Comparison of ENCODE assay signal across 16 cellular contexts in genomic region chr13:90416519-90416918, GRCh38.
A peak's percentile ranks its signal among the peaks of the same experiment; 100 is the strongest.
DNase-seq lines count a peak whose midpoint lies in the region; ATAC-seq and TF ChIP-seq lines count a peak whose summit lies in the region.
"Had no signal": no experiment of that assay in that cellular context is flagged by ENCODE, and none has a peak within 500 bp of the region (broad histone marks: within the 10 kb centered on the region; RNA-seq: fewer than 3 reads in every experiment).

No MANE protein-coding gene starts in this region.

- no CpG with 5 or more reads among the region's 5 CpGs for WGBS in trophoblast cell (ENCODE audit: extremely low coverage, insufficient coverage, insufficient read length)

- no peaks in the 10 kb centered on the region for H3K9me3 ChIP-seq in trophoblast cell (ENCODE audit: insufficient read depth, low read depth, low read length)
- H3K9me3 ChIP-seq in CD4-positive, alpha-beta memory T cell (ENCODE audit: control insufficient read depth in 1 of 2, low read length in 2 of 2): no peaks in the 10 kb centered on the region
- H3K9me3 ChIP-seq: gastrocnemius medialis had no signal

- H4K91ac ChIP-seq in trophoblast cell (ENCODE audit: low read depth, low read length): no peak overlapping the region

- no peak overlapping the region for H3K4me3 Mint-ChIP-seq in Calu3 (ENCODE audit: low read depth, unreplicated experiment)
- no peak overlapping the region for H3K4me3 Mint-ChIP-seq in CD4-positive, alpha-beta memory T cell
- H3K4me3 Mint-ChIP-seq: activated CD4-positive, alpha-beta T cell treated with anti-CD3 and anti-CD28 coated beads, Interleukin-2, amount 10 ng/mL, durations not matched to agents 24 days and 14 days; CD4-positive, CD25-positive, alpha-beta regulatory T cell; neural crest cell had no signal

- no peaks in the 10 kb centered on the region for H3K4me1 Mint-ChIP-seq in Calu3 (ENCODE audit: low read depth, unreplicated experiment)
- H3K4me1 Mint-ChIP-seq in CD4-positive, alpha-beta memory T cell: no peaks in the 10 kb centered on the region
- H3K4me1 Mint-ChIP-seq: activated CD4-positive, alpha-beta T cell treated with anti-CD3 and anti-CD28 coated beads, Interleukin-2, amount 10 ng/mL, durations not matched to agents 24 days and 14 days; CD4-positive, CD25-positive, alpha-beta regulatory T cell had no signal

- H3K9me3 Mint-ChIP-seq in Calu3 (ENCODE audit: low read depth, unreplicated experiment): no peaks in the 10 kb centered on the region
- peaks cover 2 to 10% (median 7%) of the 10 kb centered on the region in 8 donors for H3K9me3 Mint-ChIP-seq in CD4-positive, alpha-beta memory T cell
- H3K9me3 Mint-ChIP-seq: activated CD4-positive, alpha-beta T cell treated with anti-CD3 and anti-CD28 coated beads, Interleukin-2, amount 10 ng/mL, durations not matched to agents 24 days and 14 days had no signal

- H3K27me3 ChIP-seq in trophoblast cell (ENCODE audit: insufficient read depth, low read length): no peaks in the 10 kb centered on the region
- no peaks in the 10 kb centered on the region for H3K27me3 ChIP-seq in CD4-positive, alpha-beta memory T cell (ENCODE audit: insufficient read depth, low read length)
- H3K27me3 ChIP-seq: gastrocnemius medialis had no signal

- no peak overlapping the region for H4K12ac ChIP-seq in trophoblast cell (ENCODE audit: low read depth, low read length)

- H4K8ac ChIP-seq in trophoblast cell (ENCODE audit: low read depth, low read length): no peak overlapping the region

- no peak overlapping the region for H3K4me3 ChIP-seq in trophoblast cell (ENCODE audit: low read depth, low read length)
- no peak overlapping the region for H3K4me3 ChIP-seq in CD4-positive, alpha-beta memory T cell (ENCODE audit: low read length in 2 of 2)
- H3K4me3 ChIP-seq: gastrocnemius medialis had no signal

- H2BK5ac ChIP-seq in trophoblast cell (ENCODE audit: low read depth, low read length, poor library complexity): no peak overlapping the region

- peak overlapping the region; percentile 67 for H3K27ac ChIP-seq in trophoblast cell (ENCODE audit: low read depth, low read length)
- H3K27ac ChIP-seq in CD4-positive, alpha-beta memory T cell (ENCODE audit: low read depth, low read length): no peak overlapping the region
- H3K27ac ChIP-seq: gastrocnemius medialis had no signal

- no peak overlapping the region for H3K18ac ChIP-seq in trophoblast cell (ENCODE audit: low read length)

- CTCF ChIA-PET in Calu3 (lab: Charles Lee): no interaction called here
- CTCF ChIA-PET in CD4-positive, alpha-beta memory T cell (lab: Charles Lee; ENCODE audit: partially characterized antibody): no interaction called here

- BruUV-seq in Calu3 (replicated peaks; lab: Mats Ljungman, UMichigan): no TSS peak

- H3K4me2 ChIP-seq in trophoblast cell (ENCODE audit: low read length): peak overlapping the region; percentile 47

- intact Hi-C loops in Calu3 (cut with micrococcal nuclease; ENCODE audit: unreplicated experiment): no loop called here
- intact Hi-C loops in CD4-positive, alpha-beta memory T cell (cut with micrococcal nuclease): no loop called here

- in situ Hi-C loops in G401 (cut with HindIII; ENCODE audit: low sequenced_read_pairs): no loop called here

- H3K79me2 ChIP-seq in trophoblast cell (ENCODE audit: control insufficient read depth, insufficient read depth, low read length, poor library complexity): no peaks in the 10 kb centered on the region

- no peak overlapping the region for H3K14ac ChIP-seq in trophoblast cell (ENCODE audit: low read length)

- H3K36me3 Mint-ChIP-seq in Calu3 (ENCODE audit: insufficient read depth, unreplicated experiment): no peaks in the 10 kb centered on the region
- H3K36me3 Mint-ChIP-seq in CD4-positive, alpha-beta memory T cell: no peaks in the 10 kb centered on the region
- H3K36me3 Mint-ChIP-seq: CD4-positive, CD25-positive, alpha-beta regulatory T cell had no signal

- H3K4me1 ChIP-seq in trophoblast cell (ENCODE audit: control insufficient read depth in 1 of 2, insufficient read depth in 2 of 2, low read length in 2 of 2): peaks cover 2 to 5% of the 10 kb centered on the region in 2 experiments
- H3K4me1 ChIP-seq in CD4-positive, alpha-beta memory T cell (ENCODE audit: insufficient read depth, low read length): no peaks in the 10 kb centered on the region
- H3K4me1 ChIP-seq: gastrocnemius medialis had no signal

- H3K27ac Mint-ChIP-seq in Calu3 (ENCODE audit: unreplicated experiment): no peak overlapping the region
- no peak overlapping the region for H3K27ac Mint-ChIP-seq in CD4-positive, alpha-beta memory T cell
- H3K27ac Mint-ChIP-seq: activated CD4-positive, alpha-beta T cell treated with anti-CD3 and anti-CD28 coated beads, Interleukin-2, amount 10 ng/mL, durations not matched to agents 24 days and 14 days; CD4-positive, CD25-positive, alpha-beta regulatory T cell had no signal

- no peak overlapping the region for H3K4ac ChIP-seq in trophoblast cell (ENCODE audit: low read depth, low read length)

- H2AK5ac ChIP-seq in trophoblast cell (ENCODE audit: low read length): no peak overlapping the region

- H2BK12ac ChIP-seq in trophoblast cell (ENCODE audit: low read length): no peak overlapping the region

- no peak overlapping the region for H2BK120ac ChIP-seq in trophoblast cell (ENCODE audit: insufficient read depth, low read length, poor library complexity)

- H3K23ac ChIP-seq in trophoblast cell (ENCODE audit: low read length): no peak overlapping the region

- H2AFZ ChIP-seq in trophoblast cell (ENCODE audit: insufficient read depth, low read length, poor library complexity): no peak overlapping the region

- peaks cover 5% of the 10 kb centered on the region for H3K79me1 ChIP-seq in trophoblast cell (ENCODE audit: low read length)

- POLR2A ChIA-PET in CD4-positive, alpha-beta memory T cell (lab: Charles Lee; ENCODE audit: partially characterized antibody): no interaction called here

- no peaks in the 10 kb centered on the region for H3K27me3 Mint-ChIP-seq in Calu3 (ENCODE audit: unreplicated experiment)
- H3K27me3 Mint-ChIP-seq in CD4-positive, alpha-beta memory T cell: no peaks in the 10 kb centered on the region
- H3K27me3 Mint-ChIP-seq: activated CD4-positive, alpha-beta T cell treated with anti-CD3 and anti-CD28 coated beads, Interleukin-2, amount 10 ng/mL, durations not matched to agents 24 days and 14 days; CD4-positive, CD25-positive, alpha-beta regulatory T cell had no signal

- no peak for TF ChIP-seq CTCF in Calu3 (IDR thresholded peaks at IDR 0.05; ENCODE audit: unreplicated experiment)

- H3K36me3 ChIP-seq in trophoblast cell (ENCODE audit: control insufficient read depth in 1 of 2, insufficient read depth in 2 of 2, low read length in 2 of 2): no peaks in the 10 kb centered on the region
- no peaks in the 10 kb centered on the region for H3K36me3 ChIP-seq in CD4-positive, alpha-beta memory T cell (ENCODE audit: insufficient read depth, low read length)
- H3K36me3 ChIP-seq: gastrocnemius medialis had no signal

- DNase-seq in G401 (ENCODE audit: low spot score) (peak; percentile 42), fibroblast of gingiva (ENCODE audit: low read depth) (peak; percentile 21), trophoblast cell (peak; percentile 7 to 35), Calu3 (no peak)
- no peak for DNase-seq in activated CD8-positive, alpha-beta memory T cell treated with anti-CD3 and anti-CD28 coated beads for 24 hours
- DNase-seq in CD4-positive, alpha-beta memory T cell: no peak
- DNase-seq in effector CD8-positive, alpha-beta T cell (lab: John Stamatoyannopoulos, UW): no peak
- DNase-seq: activated CD4-positive, alpha-beta T cell treated with anti-CD3 and anti-CD28 coated beads, Interleukin-2, amount 10 ng/mL, durations not matched to agents 24 days and 14 days; activated effector memory CD4-positive, alpha-beta T cell treated with anti-CD3 and anti-CD28 coated beads, Interleukin-2, amount 50 U/mL, for 16 hours; CD4-positive, CD25-positive, alpha-beta regulatory T cell; central memory CD4-positive, alpha-beta T cell; left colon; NCI-H187 had no signal

- no peak overlapping the region for H3K9ac ChIP-seq in trophoblast cell (ENCODE audit: low read length)

- ATAC-seq in SK-N-SH treated with all-trans-retinoic acid at 6 μM for 48 hours: peak; percentile 83
- ATAC-seq: gastrocnemius medialis, left colon had no signal

TF ChIP-seq in SK-N-SH treated with all-trans-retinoic acid at 6 μM for 48 hours, 23 proteins besides CTCF, POLR2A, EP300 and RAD21:
- no peak for TF ChIP-seq ARNTL (CRISPR knock-in tag; IDR thresholded peaks at IDR 0.05; ENCODE audit: borderline replicate concordance, low read depth)
- peak; percentile 70 for TF ChIP-seq ISL1 (CRISPR knock-in tag; IDR thresholded peaks at IDR 0.05)

Comparison
In these comparisons a context has a peak if more than half of its experiments do, and no peak if none do; other contexts are left out.
1. DNase-seq: peak in G401 (single experiment), fibroblast of gingiva (single experiment) and trophoblast cell (2 of 2); none in Calu3 (single experiment), activated CD8-positive, alpha-beta memory T cell treated with anti-CD3 and anti-CD28 coated beads for 24 hours (single experiment), CD4-positive, alpha-beta memory T cell (0 of 5) and effector CD8-positive, alpha-beta T cell (single experiment).